ENCODE assay signal across 8 cellular contexts in genomic region chr9:17810728-17811634, GRCh38.
DNase-seq lines count a peak whose midpoint lies in the region; ATAC-seq and TF ChIP-seq lines count a peak whose summit lies in the region.

No MANE protein-coding gene starts in this region.

- H3K4me1 Mint-ChIP-seq in activated CD4-positive, alpha-beta memory T cell treated with anti-CD3 and anti-CD28 coated beads for 36 hours (ENCODE audit: low read depth): no peaks in the 10 kb centered on the region
- no peaks in the 10 kb centered on the region for H3K4me1 Mint-ChIP-seq in glutamatergic neuron (ENCODE audit: low read depth, unreplicated experiment)

- peak; percentile 89 for TF ChIP-seq CTCF in glutamatergic neuron (IDR thresholded peaks at IDR 0.05; ENCODE audit: partially characterized antibody, unreplicated experiment)
- peak; percentile 83 for TF ChIP-seq CTCF in retinal pigment epithelial cell (conservative IDR thresholded peaks at IDR 0.05; ENCODE audit: low read depth, low read length)

- H3K27me3 Mint-ChIP-seq in activated CD4-positive, alpha-beta memory T cell treated with anti-CD3 and anti-CD28 coated beads for 36 hours: peaks cover 4% of the 10 kb centered on the region
- no peaks in the 10 kb centered on the region for H3K27me3 Mint-ChIP-seq in glutamatergic neuron (ENCODE audit: unreplicated experiment)

- H3K36me3 Mint-ChIP-seq in activated CD4-positive, alpha-beta memory T cell treated with anti-CD3 and anti-CD28 coated beads for 36 hours: no peaks in the 10 kb centered on the region
- H3K36me3 Mint-ChIP-seq in glutamatergic neuron (ENCODE audit: unreplicated experiment): no peaks in the 10 kb centered on the region

- no peak overlapping the region for H3K4me3 ChIP-seq in retinal pigment epithelial cell (ENCODE audit: low read length)

- CTCF ChIA-PET in activated CD4-positive, alpha-beta memory T cell treated with anti-CD3 and anti-CD28 coated beads for 36 hours (lab: Charles Lee): interaction anchor here (0.6 to 2.0 kb wide), 21 partner anchors 8 to 1646 kb away, joined by 3 to 15 read pairs (median 3); no protein-coding TSS in a partner anchor

- no peak overlapping the region for H3K4me3 Mint-ChIP-seq in activated CD4-positive, alpha-beta memory T cell treated with anti-CD3 and anti-CD28 coated beads for 36 hours
- no peak overlapping the region for H3K4me3 Mint-ChIP-seq in glutamatergic neuron (ENCODE audit: unreplicated experiment)

- H3K27ac Mint-ChIP-seq in activated CD4-positive, alpha-beta memory T cell treated with anti-CD3 and anti-CD28 coated beads for 36 hours: no peak overlapping the region
- no peak overlapping the region for H3K27ac Mint-ChIP-seq in glutamatergic neuron (ENCODE audit: unreplicated experiment)

- no peaks in the 10 kb centered on the region for H3K9me3 Mint-ChIP-seq in activated CD4-positive, alpha-beta memory T cell treated with anti-CD3 and anti-CD28 coated beads for 36 hours
- peaks cover 4% of the 10 kb centered on the region for H3K9me3 Mint-ChIP-seq in glutamatergic neuron (ENCODE audit: unreplicated experiment)

- ATAC-seq in HG02884 (IDR thresholded peaks at IDR 0.05; ENCODE audit: unreplicated experiment) (peak; percentile 67), GM21447 (IDR thresholded peaks at IDR 0.05; ENCODE audit: unreplicated experiment) (no peak)

- DNase-seq in activated CD8-positive, alpha-beta memory T cell treated with anti-CD3 and anti-CD28 coated beads, Interleukin-2, amount 50 U/mL, for 24 hours (ENCODE audit: extremely low read depth): peak; percentile 1
- DNase-seq in activated CD8-positive, alpha-beta memory T cell treated with anti-CD3 and anti-CD28 coated beads, Interleukin-2, amount 50 U/mL, for 4 hours: no peak
- DNase-seq in NCI-H2196 (lab: John Stamatoyannopoulos, UW; ENCODE audit: unreplicated experiment) (peak; percentile 82), glutamatergic neuron (peak; percentile 48), retinal pigment epithelial cell (ENCODE audit: low read depth) (no peak)
- DNase-seq in activated CD4-positive, alpha-beta memory T cell treated with anti-CD3 and anti-CD28 coated beads for 36 hours: peak; percentile 44

- POLR2A ChIA-PET in activated CD4-positive, alpha-beta memory T cell treated with anti-CD3 and anti-CD28 coated beads for 36 hours (lab: Charles Lee): no interaction called here

- intact Hi-C loops in activated CD4-positive, alpha-beta memory T cell treated with anti-CD3 and anti-CD28 coated beads for 36 hours (cut with micrococcal nuclease): loop anchor here (2.0 to 10.0 kb wide), 4 partner anchors 402 to 1644 kb away; no protein-coding TSS in a partner anchor

Comparison
In these comparisons a context has a peak if more than half of its experiments do, and no peak if none do; other contexts are left out.
1. DNase-seq: peak in activated CD8-positive, alpha-beta memory T cell treated with anti-CD3 and anti-CD28 coated beads, Interleukin-2, amount 50 U/mL, for 24 hours (single experiment), NCI-H2196 (single experiment), activated CD4-positive, alpha-beta memory T cell treated with anti-CD3 and anti-CD28 coated beads for 36 hours (single experiment) and glutamatergic neuron (single experiment); none in activated CD8-positive, alpha-beta memory T cell treated with anti-CD3 and anti-CD28 coated beads, Interleukin-2, amount 50 U/mL, for 4 hours (single experiment) and retinal pigment epithelial cell (single experiment).